Comparison of ENCODE assay signal across 29 cellular contexts in genomic region chr20:61308171-61308795, GRCh38. TPM values are rescaled to one million over a fixed set of nuclear protein-coding genes. Genes with fewer than 3 reads are reported as not detected.
"Had no signal": no experiment of that assay in that cellular context is flagged by ENCODE, and none has a peak within 500 bp of the region (broad histone marks: within the 10 kb centered on the region; RNA-seq: fewer than 3 reads in every experiment).

No MANE protein-coding gene starts in this region.

- H2AFZ ChIP-seq: parathyroid adenoma had no signal

- FAIRE-seq: astrocyte, bronchial epithelial cell, TTC549 had no signal

- H3K9me3 ChIP-seq: esophagus muscularis mucosa, heart left ventricle, left ventricle myocardium inferior, psoas muscle, tibial nerve had no signal

- H3K27ac Mint-ChIP-seq: activated CD4-positive, alpha-beta memory T cell treated with anti-CD3 and anti-CD28 coated beads for 36 hours; activated CD4-positive, alpha-beta T cell treated with anti-CD3 and anti-CD28 coated beads, Interleukin-2, amount 10 ng/mL, durations not matched to agents 24 days and 14 days; activated naive CD4-positive, alpha-beta T cell treated with anti-CD3 and anti-CD28 coated beads, Interleukin-2, amount 10 ng/mL, durations not matched to agents 7 days and 5 days; activated naive CD8-positive, alpha-beta T cell treated with anti-CD3 and anti-CD28 coated beads, Interleukin-2, amount 10 ng/mL, durations not matched to agents 7 days and 5 days; activated T-helper 1 cell treated with anti-CD3 and anti-CD28 coated beads, Interleukin-12 subunit alpha, Interleukin-12 subunit beta, Interleukin-2, Interleukin-4 antibody, amounts not matched to agents 30 ng/mL and 10 ng/mL and 1 ng/mL, durations not matched to agents 14 hours and 24 hours and 36 hours; dendritic cell treated with granulocyte-macrophage colony-stimulating factor and Interleukin-4, amounts not matched to agents 40 ng/mL and 50 ng/mL, for 4 days; nephron had no signal

- H3K36me3 ChIP-seq: esophagus muscularis mucosa, heart left ventricle, left ventricle myocardium inferior, tibial nerve, WERI-Rb-1 had no signal

- H3K27ac ChIP-seq: esophagus muscularis mucosa, foreskin keratinocyte, heart left ventricle, left ventricle myocardium inferior, parathyroid adenoma, psoas muscle, tibial nerve, WERI-Rb-1 had no signal

- H3K4me3 ChIP-seq: esophagus muscularis mucosa, heart left ventricle, left ventricle myocardium inferior, psoas muscle, tibial nerve had no signal

- H3K4me1 ChIP-seq: esophagus muscularis mucosa, heart left ventricle, left ventricle myocardium inferior, parathyroid adenoma, psoas muscle, tibial nerve had no signal

- H3K9ac ChIP-seq: parathyroid adenoma had no signal

- DNase-seq: activated CD4-positive, alpha-beta memory T cell treated with anti-CD3 and anti-CD28 coated beads for 36 hours; activated CD4-positive, alpha-beta T cell treated with anti-CD3 and anti-CD28 coated beads, Interleukin-2, amount 10 ng/mL, durations not matched to agents 24 days and 14 days; activated CD4-positive, CD25-positive, alpha-beta regulatory T cell treated with anti-CD3 and anti-CD28 coated beads, Interleukin-2, amount 50 U/mL, for 72 hours; activated CD8-positive, alpha-beta memory T cell treated with anti-CD3 and anti-CD28 coated beads, Interleukin-2, amount 50 U/mL, for 4 hours; activated effector memory CD4-positive, alpha-beta T cell treated with anti-CD3 and anti-CD28 coated beads, Interleukin-2, amount 50 U/mL, for 16 hours; activated naive CD4-positive, alpha-beta T cell treated with anti-CD3 and anti-CD28 coated beads, Interleukin-2, amount 10 ng/mL, durations not matched to agents 7 days and 5 days; activated naive CD8-positive, alpha-beta T cell treated with anti-CD3 and anti-CD28 coated beads, Interleukin-2, amount 10 ng/mL, durations not matched to agents 7 days and 5 days; activated T-cell treated with anti-CD3 and anti-CD28 coated beads, Interleukin-2, amount 50 U/mL, for 1 hour; foreskin keratinocyte; heart left ventricle; kidney glomerular epithelial cell; left ventricle myocardium inferior; nucleus accumbens; psoas muscle; stimulated activated naive CD4-positive, alpha-beta T cell; T-helper 9 cell; WERI-Rb-1 had no signal

- ATAC-seq: foreskin keratinocyte, heart left ventricle, psoas muscle had no signal

- H3K27me3 ChIP-seq: foreskin keratinocyte, tibial nerve had no signal

- H3K9me3 Mint-ChIP-seq: activated CD4-positive, alpha-beta memory T cell treated with anti-CD3 and anti-CD28 coated beads for 36 hours; activated CD4-positive, alpha-beta T cell treated with anti-CD3 and anti-CD28 coated beads, Interleukin-2, amount 10 ng/mL, durations not matched to agents 24 days and 14 days; central memory CD8-positive, alpha-beta T cell; dendritic cell treated with granulocyte-macrophage colony-stimulating factor and Interleukin-4, amounts not matched to agents 40 ng/mL and 50 ng/mL, for 4 days; nephron had no signal

- H3K4me1 Mint-ChIP-seq: activated CD4-positive, alpha-beta T cell treated with anti-CD3 and anti-CD28 coated beads, Interleukin-2, amount 10 ng/mL, durations not matched to agents 24 days and 14 days; activated naive CD4-positive, alpha-beta T cell treated with anti-CD3 and anti-CD28 coated beads, Interleukin-2, amount 10 ng/mL, durations not matched to agents 7 days and 5 days; activated naive CD8-positive, alpha-beta T cell treated with anti-CD3 and anti-CD28 coated beads, Interleukin-2, amount 10 ng/mL, durations not matched to agents 7 days and 5 days; central memory CD8-positive, alpha-beta T cell had no signal

- H3K27me3 Mint-ChIP-seq: activated CD4-positive, alpha-beta memory T cell treated with anti-CD3 and anti-CD28 coated beads for 36 hours; activated CD4-positive, alpha-beta T cell treated with anti-CD3 and anti-CD28 coated beads, Interleukin-2, amount 10 ng/mL, durations not matched to agents 24 days and 14 days; activated naive CD4-positive, alpha-beta T cell treated with anti-CD3 and anti-CD28 coated beads, Interleukin-2, amount 10 ng/mL, durations not matched to agents 7 days and 5 days; activated naive CD8-positive, alpha-beta T cell treated with anti-CD3 and anti-CD28 coated beads, Interleukin-2, amount 10 ng/mL, durations not matched to agents 7 days and 5 days; central memory CD8-positive, alpha-beta T cell; dendritic cell treated with granulocyte-macrophage colony-stimulating factor and Interleukin-4, amounts not matched to agents 40 ng/mL and 50 ng/mL, for 4 days had no signal

- H3K4me3 Mint-ChIP-seq: activated CD4-positive, alpha-beta memory T cell treated with anti-CD3 and anti-CD28 coated beads for 36 hours; activated CD4-positive, alpha-beta T cell treated with anti-CD3 and anti-CD28 coated beads, Interleukin-2, amount 10 ng/mL, durations not matched to agents 24 days and 14 days; activated naive CD4-positive, alpha-beta T cell treated with anti-CD3 and anti-CD28 coated beads, Interleukin-2, amount 10 ng/mL, durations not matched to agents 7 days and 5 days; activated naive CD8-positive, alpha-beta T cell treated with anti-CD3 and anti-CD28 coated beads, Interleukin-2, amount 10 ng/mL, durations not matched to agents 7 days and 5 days; activated T-helper 1 cell treated with anti-CD3 and anti-CD28 coated beads, Interleukin-12 subunit alpha, Interleukin-12 subunit beta, Interleukin-2, Interleukin-4 antibody, amounts not matched to agents 30 ng/mL and 10 ng/mL and 1 ng/mL, durations not matched to agents 14 hours and 24 hours and 36 hours; central memory CD8-positive, alpha-beta T cell; dendritic cell treated with granulocyte-macrophage colony-stimulating factor and Interleukin-4, amounts not matched to agents 40 ng/mL and 50 ng/mL, for 4 days; nephron had no signal

- H3K79me2 ChIP-seq: parathyroid adenoma had no signal

- H3K36me3 Mint-ChIP-seq: activated CD4-positive, alpha-beta memory T cell treated with anti-CD3 and anti-CD28 coated beads for 36 hours; activated naive CD4-positive, alpha-beta T cell treated with anti-CD3 and anti-CD28 coated beads, Interleukin-2, amount 10 ng/mL, durations not matched to agents 7 days and 5 days; activated naive CD8-positive, alpha-beta T cell treated with anti-CD3 and anti-CD28 coated beads, Interleukin-2, amount 10 ng/mL, durations not matched to agents 7 days and 5 days had no signal

RNA-seq across cellular contexts. Expression of gene CDH4, which starts 56.2 kb away (rescaled TPM):
- total RNA-seq: activated CD4-positive, alpha-beta T cell treated with anti-CD3 and anti-CD28 coated beads, Interleukin-2, amount 10 ng/mL, durations not matched to agents 24 days and 14 days; activated CD8-positive, alpha-beta memory T cell treated with anti-CD3 and anti-CD28 coated beads for 36 hours; activated T-helper 1 cell treated with anti-CD3 and anti-CD28 coated beads, Interleukin-12 subunit alpha, Interleukin-12 subunit beta, Interleukin-2, Interleukin-4 antibody, amounts not matched to agents 30 ng/mL and 10 ng/mL and 1 ng/mL, durations not matched to agents 14 hours and 24 hours and 36 hours; T-helper 1 cell treated with Interleukin-12 subunit alpha and Interleukin-12 subunit beta and Interleukin-4 antibody, amounts not matched to agents 30 ng/mL and 1 ng/mL, for 36 hours had no signal
